ENCODE assay signal across 2 cellular contexts in genomic region chr4:124745988-124746801, GRCh38.
TF ChIP-seq lines count a peak whose summit lies in the region.

No MANE protein-coding gene starts in this region.

TF ChIP-seq in liver, 16 proteins besides CTCF, POLR2A, EP300 and RAD21:
- TF ChIP-seq, protein P1, sequence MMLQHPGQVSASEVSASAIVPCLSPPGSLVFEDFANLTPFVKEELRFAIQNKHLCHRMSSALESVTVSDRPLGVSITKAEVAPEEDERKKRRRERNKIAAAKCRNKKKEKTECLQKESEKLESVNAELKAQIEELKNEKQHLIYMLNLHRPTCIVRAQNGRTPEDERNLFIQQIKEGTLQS (IDR thresholded peaks at IDR 0.05) = no peak
- TF ChIP-seq HNF4G (IDR thresholded peaks at IDR 0.05) (no peak), YY1 (IDR thresholded peaks at IDR 0.05) (no peak), NR2F2 (IDR thresholded peaks at IDR 0.05) (peak; percentile 19), TAF1 (conservative IDR thresholded peaks at IDR 0.05) (no peak)
- TF ChIP-seq, protein P2, sequence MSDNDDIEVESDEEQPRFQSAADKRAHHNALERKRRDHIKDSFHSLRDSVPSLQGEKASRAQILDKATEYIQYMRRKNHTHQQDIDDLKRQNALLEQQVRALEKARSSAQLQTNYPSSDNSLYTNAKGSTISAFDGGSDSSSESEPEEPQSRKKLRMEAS (IDR thresholded peaks at IDR 0.05) = no peak

TF ChIP-seq in HepG2, 621 proteins besides CTCF, POLR2A, EP300 and RAD21:
- TF ChIP-seq, protein P1 (CRISPR knock-in tag; IDR thresholded peaks at IDR 0.05) = no peak
- TF ChIP-seq ZNF256 (CRISPR knock-in tag; conservative IDR thresholded peaks at IDR 0.05) = no peak
- TF ChIP-seq ZNF629 (CRISPR knock-in tag; conservative IDR thresholded peaks at IDR 0.05) = no peak
- TF ChIP-seq EED (CRISPR knock-in tag; IDR thresholded peaks at IDR 0.05) = no peak
- TF ChIP-seq ZIK1 (CRISPR knock-in tag; IDR thresholded peaks at IDR 0.05; ENCODE audit: borderline replicate concordance, low read depth) = no peak
- no peak for TF ChIP-seq ZNF263 (CRISPR knock-in tag; IDR thresholded peaks at IDR 0.05)
- no peak for TF ChIP-seq ZNF333 (CRISPR knock-in tag; IDR thresholded peaks at IDR 0.05; ENCODE audit: borderline replicate concordance)
- no peak for TF ChIP-seq STAG1 (CRISPR knock-in tag; IDR thresholded peaks at IDR 0.05)
- no peak for TF ChIP-seq KLF9 (CRISPR knock-in tag; IDR thresholded peaks at IDR 0.05; ENCODE audit: low read depth)
- TF ChIP-seq CREB1 (IDR thresholded peaks at IDR 0.05) = no peak
- no peak for TF ChIP-seq CREB1 (CRISPR knock-in tag; IDR thresholded peaks at IDR 0.05)
- no peak for TF ChIP-seq GRHL1 (CRISPR knock-in tag; conservative IDR thresholded peaks at IDR 0.05)
- no peak for TF ChIP-seq ADNP (CRISPR knock-in tag; IDR thresholded peaks at IDR 0.05)
- TF ChIP-seq RFXANK (CRISPR knock-in tag; IDR thresholded peaks at IDR 0.05) = no peak
- no peak for TF ChIP-seq KLF11 (CRISPR knock-in tag; IDR thresholded peaks at IDR 0.05)
- TF ChIP-seq ZBTB34 (CRISPR knock-in tag; IDR thresholded peaks at IDR 0.05) = no peak
- no peak for TF ChIP-seq GZF1 (CRISPR knock-in tag; IDR thresholded peaks at IDR 0.05)
- no peak for TF ChIP-seq ELF3 (CRISPR knock-in tag; IDR thresholded peaks at IDR 0.05)
- no peak for TF ChIP-seq FOXP1 (IDR thresholded peaks at IDR 0.05)
- TF ChIP-seq FOXP1 (CRISPR knock-in tag; IDR thresholded peaks at IDR 0.05) = no peak
TF ChIP-seq in HepG2: peak in this region for 0.
